1 cellular context compared by ENCODE assay signal in genomic region chr13:80312967-80313366, GRCh38.
TF ChIP-seq lines count a peak whose summit lies in the region.

No MANE protein-coding gene starts in this region.

TF ChIP-seq in IMR-90, 13 proteins besides CTCF, POLR2A, EP300 and RAD21 (continued from another document):
- TF ChIP-seq ELK1 (IDR thresholded peaks at IDR 0.05; ENCODE audit: borderline replicate concordance, low read depth, low read length) (no peak), FOS (IDR thresholded peaks at IDR 0.05; ENCODE audit: low read depth, low read length) (no peak), BHLHE40 (IDR thresholded peaks at IDR 0.05; ENCODE audit: low read depth, low read length) (no peak), CEBPB (IDR thresholded peaks at IDR 0.05; ENCODE audit: low read depth, low read length) (no peak), RFX5 (IDR thresholded peaks at IDR 0.05; ENCODE audit: low read depth, low read length) (no peak)
